In the genomic region with DNA sequence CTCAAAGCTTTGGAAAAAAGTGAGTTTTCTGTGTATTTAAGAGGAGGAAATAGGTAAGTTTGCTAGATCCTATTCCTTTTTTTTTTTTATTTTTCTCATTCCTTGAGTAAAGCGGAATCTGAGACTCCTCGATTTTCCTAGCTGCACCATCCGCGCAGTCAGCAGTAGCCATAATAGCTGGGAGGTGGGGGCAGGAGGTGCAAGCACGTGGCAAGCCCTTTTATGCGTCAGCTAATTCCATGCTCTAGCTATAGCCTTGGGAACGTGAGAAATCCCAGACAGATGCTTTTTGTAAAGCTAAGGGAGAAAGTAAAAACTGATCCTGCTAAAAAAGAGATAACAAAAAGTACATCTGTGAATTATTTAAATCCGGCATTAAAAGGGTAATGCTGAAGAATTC, we compare ENCODE assay signal across 15 cellular contexts. TPM values are rescaled to one million over a fixed set of nuclear protein-coding genes. Genes with fewer than 3 reads are reported as not detected.
A peak's percentile ranks its signal among the peaks of the same experiment; 100 is the strongest.
DNase-seq lines count a peak whose midpoint lies in the region; ATAC-seq and TF ChIP-seq lines count a peak whose summit lies in the region.
"Had no signal": no experiment of that assay in that cellular context is flagged by ENCODE, and none has a peak within 500 bp of the region (broad histone marks: within the 10 kb centered on the region; RNA-seq: fewer than 3 reads in every experiment).

No MANE protein-coding gene starts in this region.

- DNase-seq in A172 (ENCODE audit: low spot score) (peak; percentile 15), Daoy (ENCODE audit: low read depth) (peak; percentile 63), fibroblast of mammary gland (ENCODE audit: low read depth) (peak; percentile 2), pons (ENCODE audit: low spot score) (no peak), omental fat pad (ENCODE audit: low spot score) (no peak)
- DNase-seq: 8988T; BE2C; Caco-2; CD4-positive, alpha-beta memory T cell; DMS53; GOT3; H9 had no signal

- H3K27me3 ChIP-seq in parathyroid adenoma (ENCODE audit: control insufficient read depth, insufficient read depth, low read length), result no peaks in the 10 kb centered on the region
- H3K27me3 ChIP-seq: BE2C had no signal

- no peak for ATAC-seq in GM21619 (IDR thresholded peaks at IDR 0.05; ENCODE audit: unreplicated experiment)
- no peak for ATAC-seq in omental fat pad (ENCODE audit: low FRiP score)

- H3K9ac ChIP-seq in parathyroid adenoma, result no peak overlapping the region

- H3K4me1 ChIP-seq in parathyroid adenoma, result peaks cover 7% of the 10 kb centered on the region
- H3K4me1 ChIP-seq: BE2C, Caco-2 had no signal

- TF ChIP-seq CTCF in fibroblast of mammary gland (conservative IDR thresholded peaks at IDR 0.05; ENCODE audit: control insufficient read depth, insufficient read depth, low read depth, low read length), result no peak
- no peak for TF ChIP-seq CTCF in parathyroid adenoma (IDR thresholded peaks at IDR 0.05)
- TF ChIP-seq CTCF in omental fat pad (IDR thresholded peaks at IDR 0.05), result no peak

- no peaks in the 10 kb centered on the region for H3K9me3 ChIP-seq in parathyroid adenoma (ENCODE audit: control insufficient read depth, low read length)
- H3K9me3 ChIP-seq: BE2C, Caco-2 had no signal

- peak overlapping the region; percentile 51 for H3K27ac ChIP-seq in parathyroid adenoma
- H3K27ac ChIP-seq: C4-2B had no signal

- H3K79me2 ChIP-seq in parathyroid adenoma, result no peaks in the 10 kb centered on the region

- peak overlapping the region; percentile 64 for H3K4me2 ChIP-seq in parathyroid adenoma (ENCODE audit: low read length)

- peak overlapping the region; percentile 31 for H2AFZ ChIP-seq in parathyroid adenoma

- H3K4me3 ChIP-seq in fibroblast of mammary gland (ENCODE audit: control insufficient read depth, low read depth, low read length), result no peak overlapping the region
- peak overlapping the region; percentile 27 for H3K4me3 ChIP-seq in parathyroid adenoma (ENCODE audit: low read depth, low read length)

- no peaks in the 10 kb centered on the region for H3K36me3 ChIP-seq in parathyroid adenoma (ENCODE audit: control insufficient read depth, insufficient read depth, low read length)
- H3K36me3 ChIP-seq: BE2C had no signal

RNA-seq across cellular contexts. Expression of a gene that starts 33.2 kb away (rescaled TPM):
- 3.9 and 5.9 TPM in 2 replicates for total RNA-seq in A172 (2014; rRNA removed; shearing (Covaris generic))
- 5.5 and 9.0 TPM in 2 replicates for total RNA-seq in Daoy (2014; rRNA removed; shearing (Covaris generic))
- 10 to 100 TPM in 1 of 4 donors, 1 to 10 TPM in 3; 4.5 to 11.8 (median 8.0) TPM for total RNA-seq in omental fat pad

Comparison
In these comparisons a context has a peak if more than half of its experiments do, and no peak if none do; other contexts are left out.
1. DNase-seq: peak in A172 (single experiment), Daoy (single experiment) and fibroblast of mammary gland (single experiment); none in pons (single experiment) and omental fat pad (single experiment).